11 cellular contexts compared by ENCODE assay signal in the genomic region with DNA sequence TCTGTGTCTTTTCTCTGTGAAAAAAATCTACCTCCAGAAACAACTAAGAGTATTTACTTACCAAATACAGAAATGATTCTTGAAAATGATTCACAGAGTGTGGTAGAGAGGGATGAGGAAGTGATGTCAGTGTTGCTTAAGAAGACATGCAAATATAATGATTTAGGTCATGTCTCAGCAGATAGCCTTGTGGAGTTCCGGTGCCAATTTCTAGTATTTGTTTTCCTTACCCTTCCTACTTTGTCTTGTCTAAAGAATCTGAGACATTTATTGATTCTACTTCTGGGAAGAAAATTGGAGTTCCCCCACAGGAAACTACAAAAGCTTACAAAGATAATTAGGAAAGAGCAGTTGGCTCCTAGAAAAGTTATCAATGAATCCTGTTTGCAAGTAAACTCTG.
DNase-seq lines count a peak whose midpoint lies in the region; ATAC-seq and TF ChIP-seq lines count a peak whose summit lies in the region.
"Had no signal": no experiment of that assay in that cellular context is flagged by ENCODE, and none has a peak within 500 bp of the region (broad histone marks: within the 10 kb centered on the region; RNA-seq: fewer than 3 reads in every experiment).

No MANE protein-coding gene starts in this region.

- ATAC-seq in GM18909 (IDR thresholded peaks at IDR 0.05; ENCODE audit: poor library complexity, unreplicated experiment) (peak; percentile 68), GM18868 (IDR thresholded peaks at IDR 0.05; ENCODE audit: unreplicated experiment) (no peak), HG02588 (IDR thresholded peaks at IDR 0.05; ENCODE audit: unreplicated experiment) (no peak), Right ventricle myocardium superior (ENCODE audit: poor library complexity) (no peak)

- H3K27ac ChIP-seq in WERI-Rb-1, result no peak overlapping the region
- H3K27ac ChIP-seq: cardiac muscle cell had no signal

- intact Hi-C loops in Right ventricle myocardium superior (cut with DNase I), result no loop called here

- no peaks in the 10 kb centered on the region for H3K36me3 ChIP-seq in WERI-Rb-1
- H3K36me3 ChIP-seq: cardiac muscle cell had no signal

- DNase-seq in MV-4-11 (lab: John Stamatoyannopoulos, UW) (peak; percentile 75), dedifferentiated amniotic fluid mesenchymal stem cell (ENCODE audit: extremely low spot score) (peak; percentile 74), renal cortical epithelial cell (ENCODE audit: low read depth) (peak; percentile 98), WERI-Rb-1 (no peak), Right ventricle myocardium superior (no peak)
- DNase-seq: midbrain; stimulated activated CD8-positive, alpha-beta memory T cell treated with anti-CD3 and anti-CD28 coated beads, Interleukin-4, amount 100 ng/mL, for 48 hours had no signal

- H3K27me3 ChIP-seq in WERI-Rb-1 (ENCODE audit: insufficient read depth, low read depth, severe bottlenecking), result no peaks in the 10 kb centered on the region
- H3K27me3 ChIP-seq: cardiac muscle cell had no signal

- no peak for TF ChIP-seq CTCF in WERI-Rb-1 (IDR thresholded peaks at IDR 0.05; ENCODE audit: low read depth, low read length)

- no peaks in the 10 kb centered on the region for H3K9me3 ChIP-seq in WERI-Rb-1 (ENCODE audit: severe bottlenecking)

- H3K4me3 ChIP-seq in WERI-Rb-1 (ENCODE audit: low read depth, low read length), result no peak overlapping the region
- H3K4me3 ChIP-seq: cardiac muscle cell had no signal

Comparison
In these comparisons a context has a peak if more than half of its experiments do, and no peak if none do; other contexts are left out.
1. DNase-seq: peak in MV-4-11 (single experiment), dedifferentiated amniotic fluid mesenchymal stem cell (single experiment) and renal cortical epithelial cell (single experiment); none in WERI-Rb-1 (single experiment) and Right ventricle myocardium superior (single experiment).